1 cellular context compared by ENCODE assay signal in genomic region chr19:44909775-44910174, GRCh38.
TF ChIP-seq lines count a peak whose summit lies in the region.

No MANE protein-coding gene starts in this region.

TF ChIP-seq in K562, 482 proteins besides CTCF, POLR2A, EP300 and RAD21 (continues in another document):
- TF ChIP-seq ELK3 (CRISPR knock-in tag; IDR thresholded peaks at IDR 0.05) (no peak), CBX3 (IDR thresholded peaks at IDR 0.05; ENCODE audit: borderline replicate concordance in 1 of 2, low read length in 2 of 2) (peak in 1 of 2 experiments; percentile 17; a peak in 1 of 3 replicates), CBFA2T3 (IDR thresholded peaks at IDR 0.05) (peak; percentile 66), ARID1B (IDR thresholded peaks at IDR 0.05) (peak; percentile 61), TCF7L2 (IDR thresholded peaks at IDR 0.05; ENCODE audit: low read depth, low read length) (peak; percentile 56; the same call in 1 of the 2 replicates), ATF7 (IDR thresholded peaks at IDR 0.05) (peak; percentile 94), USF2 (CRISPR knock-in tag; IDR thresholded peaks at IDR 0.05) (no peak), FOXK2 (conservative IDR thresholded peaks at IDR 0.05 in 1 of 2, IDR thresholded peaks at IDR 0.05 in 1 of 2; ENCODE audit: low read depth in 2 of 2) (peak in 1 of 2 experiments; percentile 76; a peak in 2 of 4 replicates), ZNF511 (CRISPR knock-in tag; IDR thresholded peaks at IDR 0.05) (0 out of 2 replicates have a peak, but pooled peaks have one; percentile 27), ZNF740 (CRISPR knock-in tag; IDR thresholded peaks at IDR 0.05) (peak; percentile 87), ZNF740 (tag; IDR thresholded peaks at IDR 0.05) (peak in 1 of 2 experiments; percentile 76; a peak in 2 of 4 replicates), PRDM10 (IDR thresholded peaks at IDR 0.05; ENCODE audit: partially characterized antibody) (peak; percentile 98), FOXO4 (CRISPR knock-in tag; IDR thresholded peaks at IDR 0.05) (no peak), MEIS2 (IDR thresholded peaks at IDR 0.05; ENCODE audit: partially characterized antibody) (peak; percentile 31), KDM5B (IDR thresholded peaks at IDR 0.05; ENCODE audit: insufficient replicate concordance, low read depth, low read length) (peak; percentile 34), ZNF121 (CRISPR knock-in tag; conservative IDR thresholded peaks at IDR 0.05) (peak; percentile 89), ELF4 (CRISPR knock-in tag; IDR thresholded peaks at IDR 0.05) (no peak), ZNF224 (CRISPR knock-in tag; IDR thresholded peaks at IDR 0.05) (no peak), ZNF639 (CRISPR knock-in tag; conservative IDR thresholded peaks at IDR 0.05 in 1 of 2, IDR thresholded peaks at IDR 0.05 in 1 of 2) (0 out of 4 replicates have a peak, but pooled peaks of 1 of the 2 experiments have one; percentile 33), ZBTB33 (CRISPR knock-in tag; IDR thresholded peaks at IDR 0.05) (0 out of 2 replicates have a peak, but pooled peaks have one; percentile 36), MTF1 (CRISPR knock-in tag; IDR thresholded peaks at IDR 0.05; ENCODE audit: borderline replicate concordance) (no peak), HCFC1 (IDR thresholded peaks at IDR 0.05; ENCODE audit: low read depth, low read length) (no peak), ZBTB2 (IDR thresholded peaks at IDR 0.05) (peak; percentile 13; the same call in 1 of the 2 replicates), ZNF311 (CRISPR knock-in tag; IDR thresholded peaks at IDR 0.05) (no peak), ZBTB49 (CRISPR knock-in tag; IDR thresholded peaks at IDR 0.05; ENCODE audit: borderline replicate concordance) (no peak), PHF8 (IDR thresholded peaks at IDR 0.05; ENCODE audit: borderline replicate concordance, low read length) (0 out of 2 replicates have a peak, but pooled peaks have one; percentile 1), NONO (IDR thresholded peaks at IDR 0.05; ENCODE audit: low read depth in 2 of 2, low read length in 1 of 2) (peak in 1 of 2 experiments; percentile 64; a peak in 1 of 4 replicates), NCOR1 (IDR thresholded peaks at IDR 0.05) (0 out of 2 replicates have a peak, but pooled peaks have one; percentile 15), USF1 (CRISPR knock-in tag; IDR thresholded peaks at IDR 0.05) (no peak), RCOR1 (IDR thresholded peaks at IDR 0.05; ENCODE audit: borderline replicate concordance in 1 of 2, low read depth in 2 of 2, low read length in 2 of 2) (peak in 1 of 2 experiments; percentile 12; a peak in 1 of 4 replicates), KDM1A (IDR thresholded peaks at IDR 0.05) (peak; percentile 68 to 70; a peak in 2 of 4 replicates), POLR2G (IDR thresholded peaks at IDR 0.05; ENCODE audit: low read depth, low read length) (no peak), MYC (IDR thresholded peaks at IDR 0.05; ENCODE audit: low read depth, low read length) (no peak), MYC (CRISPR knock-in tag; IDR thresholded peaks at IDR 0.05; ENCODE audit: borderline replicate concordance, low read depth) (no peak), JUNB (CRISPR knock-in tag; conservative IDR thresholded peaks at IDR 0.05) (no peak), JUND (IDR thresholded peaks at IDR 0.05; ENCODE audit: borderline replicate concordance, low read depth, low read length) (0 out of 2 replicates have a peak, but pooled peaks have one; percentile 12), JUND (tag; IDR thresholded peaks at IDR 0.05; ENCODE audit: borderline replicate concordance, low read depth, low read length) (no peak; the same call in 2 of the 3 replicates)
